Comparison of ENCODE assay signal across 14 cellular contexts in genomic region chr12:97335093-97335492, GRCh38.
A peak's percentile ranks its signal among the peaks of the same experiment; 100 is the strongest.
DNase-seq lines count a peak whose midpoint lies in the region; ATAC-seq and TF ChIP-seq lines count a peak whose summit lies in the region.
"Had no signal": no experiment of that assay in that cellular context is flagged by ENCODE, and none has a peak within 500 bp of the region (broad histone marks: within the 10 kb centered on the region; RNA-seq: fewer than 3 reads in every experiment).

No MANE protein-coding gene starts in this region.

- no peaks in the 10 kb centered on the region for H3K79me2 ChIP-seq in H9 (ENCODE audit: insufficient read depth, low read length)

- H3K4me2 ChIP-seq in H9 (ENCODE audit: insufficient read depth, insufficient read length, low read length): no peak overlapping the region

- no peak overlapping the region for H4K91ac ChIP-seq in H9 (ENCODE audit: insufficient read length, low read depth, low read length)

- no peak overlapping the region for H3K27ac Mint-ChIP-seq in H9
- H3K27ac Mint-ChIP-seq: B cell; CD4-positive, alpha-beta T cell had no signal

- H3K9ac ChIP-seq in H9 (ENCODE audit: extremely low read depth, insufficient read length, low read length): no peak overlapping the region

- no CpG with 5 or more reads among the region's 3 CpGs for WGBS in H9 (ENCODE audit: extremely low coverage, insufficient read length, low lambda C conversion rate)

- H2AK5ac ChIP-seq in H9 (ENCODE audit: insufficient read length, low read length): no peak overlapping the region

- no peak overlapping the region for H2BK5ac ChIP-seq in H9 (ENCODE audit: insufficient read length, low read length)

- H3K23ac ChIP-seq in H9 (ENCODE audit: insufficient read length, low read depth, low read length): no peak overlapping the region

- TF ChIP-seq CTCF in VCaP (conservative IDR thresholded peaks at IDR 0.05) (no peak), H9 (conservative IDR thresholded peaks at IDR 0.05) (no peak)

- no peak overlapping the region for H2BK120ac ChIP-seq in H9 (ENCODE audit: low read depth, low read length, poor library complexity, severe bottlenecking)

- no peak overlapping the region for H3K14ac ChIP-seq in H9 (ENCODE audit: insufficient read depth, low read length)

- no peak overlapping the region for H4K8ac ChIP-seq in H9 (replicated peaks; ENCODE audit: insufficient read length, low read depth, low read length)

- no peak overlapping the region for H2AFZ ChIP-seq in H9 (ENCODE audit: low read length)

- no peak overlapping the region for H2BK12ac ChIP-seq in H9 (ENCODE audit: insufficient read length, low read depth, low read length)

- H4K20me1 ChIP-seq in H9 (ENCODE audit: control insufficient read depth, insufficient read depth, insufficient read length): no peaks in the 10 kb centered on the region

- no peaks in the 10 kb centered on the region for H3K27me3 Mint-ChIP-seq in H9 (ENCODE audit: low read depth)

- no peak overlapping the region for H4K5ac ChIP-seq in H9 (ENCODE audit: insufficient read length, low read depth, low read length)

- no peak overlapping the region for H2BK20ac ChIP-seq in H9 (ENCODE audit: low read depth, low read length, poor library complexity, severe bottlenecking)

- H3K27me3 ChIP-seq in H9 (ENCODE audit: insufficient read depth, low read length): no peaks in the 10 kb centered on the region

- H2BK15ac ChIP-seq in H9 (ENCODE audit: low read depth, low read length): no peak overlapping the region

- H3T11ph ChIP-seq in H9 (ENCODE audit: low read length): no peak overlapping the region

- H3K4me1 ChIP-seq in H9 (ENCODE audit: insufficient read depth, low read length): no peaks in the 10 kb centered on the region
- H3K4me1 ChIP-seq: HAP-1 had no signal

- H3K18ac ChIP-seq in H9 (ENCODE audit: insufficient read length, low read depth, low read length): no peak overlapping the region

- no peaks in the 10 kb centered on the region for H3K79me1 ChIP-seq in H9 (ENCODE audit: insufficient read depth, low read depth, low read length, poor library complexity, severe bottlenecking)

- H3K4me1 Mint-ChIP-seq in H9: peaks cover 5 to 17% of the 10 kb centered on the region in 2 experiments; a peak in 3 of 4 replicates
- H3K4me1 Mint-ChIP-seq: B cell had no signal

- H3K23me2 ChIP-seq in H9 (ENCODE audit: insufficient read length, low read depth, low read length, poor library complexity, severe bottlenecking): no peaks in the 10 kb centered on the region

- DNase-seq in NCI-H1417 (lab: John Stamatoyannopoulos, UW) (peak in 2 of 3 experiments; percentile 10 to 62), NCI-H69 (lab: John Stamatoyannopoulos, UW) (peak; percentile 46), left kidney (ENCODE audit: low read depth, low spot score) (peak; percentile 53), H9 (no peak)
- DNase-seq in activated T-cell treated with anti-CD3 and anti-CD28 coated beads, Interleukin-2, amount 50 U/mL, for 1 hour: no peak
- DNase-seq: C1 segment of cervical spinal cord; CD4-positive, alpha-beta T cell; DMS153; DMS79; GDM1 had no signal

- H3K9me3 ChIP-seq in H9 (ENCODE audit: control insufficient read depth, low read depth, low read length): no peaks in the 10 kb centered on the region
- H3K9me3 ChIP-seq: HAP-1 had no signal

- no peak overlapping the region for H3K4me3 Mint-ChIP-seq in H9
- H3K4me3 Mint-ChIP-seq: B cell; CD4-positive, alpha-beta T cell had no signal

- H3K36me3 Mint-ChIP-seq in H9 (ENCODE audit: insufficient read depth in 1 of 3, low read depth in 3 of 3): no peaks in the 10 kb centered on the region

- no peak overlapping the region for H3K56ac ChIP-seq in H9 (ENCODE audit: insufficient read length, low read depth, low read length)

- H3K27ac ChIP-seq in VCaP (peak overlapping the region; percentile 36), H9 (ENCODE audit: insufficient read length, low read depth, low read length) (no peak overlapping the region)

- H3K9me3 Mint-ChIP-seq in H9: no peaks in the 10 kb centered on the region
- H3K9me3 Mint-ChIP-seq: CD4-positive, alpha-beta T cell had no signal

- no peak overlapping the region for H3K4ac ChIP-seq in H9 (ENCODE audit: low read depth, low read length)

- ATAC-seq in GM21619 (IDR thresholded peaks at IDR 0.05; ENCODE audit: unreplicated experiment): no peak

Comparison
In these comparisons a context has a peak if more than half of its experiments do, and no peak if none do; other contexts are left out.
1. DNase-seq: peak in NCI-H1417 (2 of 3), NCI-H69 (single experiment) and left kidney (single experiment); none in H9 (single experiment) and activated T-cell treated with anti-CD3 and anti-CD28 coated beads, Interleukin-2, amount 50 U/mL, for 1 hour (single experiment).